ENCODE assay signal across 8 cellular contexts in the genomic region with DNA sequence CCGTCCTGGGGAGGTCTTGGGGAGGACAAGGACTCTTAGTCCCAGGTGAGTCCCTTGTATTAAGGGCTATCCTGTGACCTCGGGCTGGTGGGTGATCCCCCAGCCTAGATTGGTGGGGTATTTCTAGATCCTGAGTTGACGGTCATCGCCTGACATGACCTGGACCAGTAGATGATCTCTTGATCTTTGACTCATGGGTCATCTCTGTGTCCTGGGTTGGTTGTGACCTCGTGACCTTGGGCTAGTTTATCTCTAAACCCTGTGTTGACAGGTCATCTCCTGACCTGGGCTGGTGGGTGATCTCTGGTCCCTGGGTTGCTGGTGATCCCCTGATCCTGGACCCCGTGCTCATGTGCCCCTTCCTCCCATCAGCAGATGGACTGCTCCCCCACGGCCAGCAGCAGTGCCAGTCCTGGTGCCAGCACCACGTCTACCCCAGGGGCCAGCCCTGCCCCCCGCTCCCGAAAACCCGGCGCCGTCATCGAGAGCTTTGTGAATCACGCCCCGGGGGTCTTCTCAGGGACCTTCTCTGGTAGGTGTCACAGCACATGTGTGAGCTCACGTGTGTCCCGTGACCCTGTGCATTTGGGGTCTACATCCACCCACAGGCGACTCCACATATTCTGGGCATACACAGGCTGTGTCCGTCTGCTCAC. TPM values are rescaled to one million over a fixed set of nuclear protein-coding genes. Genes with fewer than 3 reads are reported as not detected.
DNase-seq lines count a peak whose midpoint lies in the region; ATAC-seq and TF ChIP-seq lines count a peak whose summit lies in the region.

No MANE protein-coding gene starts in this region.

- H3K36me3 ChIP-seq in esophagus muscularis mucosa (peaks cover 36 to 73% (median 65%) of the 10 kb centered on the region in 4 donors), parathyroid adenoma (ENCODE audit: control insufficient read depth, insufficient read depth, low read length) (no peaks in the 10 kb centered on the region)

- no peak for TF ChIP-seq POLR2A in esophagus muscularis mucosa (IDR thresholded peaks at IDR 0.05; ENCODE audit: low read depth)

- POLR2A ChIA-PET in RWPE1 (lab: Yijun Ruan, JAX; ENCODE audit: low non-redundant PET), result no interaction called here

- no peak for TF ChIP-seq EP300 in esophagus muscularis mucosa (IDR thresholded peaks at IDR 0.05)

- no peak overlapping the region for H3K4me2 ChIP-seq in parathyroid adenoma (ENCODE audit: low read length)

- no peak for ATAC-seq in GM19023 (IDR thresholded peaks at IDR 0.05; ENCODE audit: unreplicated experiment)
- ATAC-seq in GM21367 (IDR thresholded peaks at IDR 0.05; ENCODE audit: unreplicated experiment), result no peak

- peak overlapping the region; percentile 77 to 89 (median 82) for H3K4me3 ChIP-seq in esophagus muscularis mucosa
- no peak overlapping the region for H3K4me3 ChIP-seq in parathyroid adenoma (ENCODE audit: low read depth, low read length)

- DNase-seq in RWPE1 (ENCODE audit: low spot score) (no peak), esophagus muscularis mucosa (ENCODE audit: extremely low spot score) (no peak), AG08395 (ENCODE audit: low spot score) (no peak), HCEC 1CT (no peak)

- H3K9ac ChIP-seq in parathyroid adenoma, result no peak overlapping the region

- H3K27me3 ChIP-seq in esophagus muscularis mucosa (no peaks in the 10 kb centered on the region), parathyroid adenoma (ENCODE audit: control insufficient read depth, insufficient read depth, low read length) (no peaks in the 10 kb centered on the region)

- no peaks in the 10 kb centered on the region for H3K9me3 ChIP-seq in esophagus muscularis mucosa
- H3K9me3 ChIP-seq in parathyroid adenoma (ENCODE audit: control insufficient read depth, low read length), result no peaks in the 10 kb centered on the region

- no peak overlapping the region for H2AFZ ChIP-seq in parathyroid adenoma

- peak overlapping the region; percentile 96 for H3K27ac ChIP-seq in C4-2B
- peak overlapping the region; percentile 100 for H3K27ac ChIP-seq in RWPE1
- H3K27ac ChIP-seq in esophagus muscularis mucosa (replicated peaks in 1 of 4), result peak overlapping the region; percentile 99 to 100 (median 100)
- peak overlapping the region; percentile 29 for H3K27ac ChIP-seq in parathyroid adenoma

- intact Hi-C loops in esophagus muscularis mucosa (cut with DNase I), result no loop called here

- CTCF ChIA-PET in RWPE1 (lab: Yijun Ruan, JAX), result interaction anchor here (1.5 to 2.6 kb wide), 2 partner anchors 11 to 12 kb away, joined by 6 to 9 read pairs; no protein-coding TSS in a partner anchor

- H3K4me1 ChIP-seq in esophagus muscularis mucosa (peaks cover 67 to 94% (median 87%) of the 10 kb centered on the region in 4 donors), parathyroid adenoma (peaks cover 3% of the 10 kb centered on the region)

- peaks cover 7% of the 10 kb centered on the region for H3K79me2 ChIP-seq in parathyroid adenoma

- WGBS in esophagus muscularis mucosa, result 85% methylated on average over 16 of the region's 20 CpGs

- TF ChIP-seq CTCF in C4-2B (conservative IDR thresholded peaks at IDR 0.05) (no peak), RWPE1 (conservative IDR thresholded peaks at IDR 0.05; ENCODE audit: low read depth) (no peak), esophagus muscularis mucosa (IDR thresholded peaks at IDR 0.05) (no peak), parathyroid adenoma (IDR thresholded peaks at IDR 0.05) (no peak)

RNA-seq across cellular contexts. Expression of gene MIDN, which starts 6.3 kb away (rescaled TPM):
- total RNA-seq in esophagus muscularis mucosa, result 10 to 100 TPM; 20.3 to 72.2 (median 31.8) TPM

RNA-seq across cellular contexts. Expression of gene ATP5F1D, which starts 13.1 kb away (rescaled TPM):
- 100 to 1,000 TPM in 2 of 4 donors, 10 to 100 TPM in 2; 77.5 to 140 (median 109) TPM for total RNA-seq in esophagus muscularis mucosa

RNA-seq across cellular contexts. Expression of gene CIRBP, which starts 14.5 kb away (rescaled TPM):
- 100 to 1,000 TPM; 236 to 601 (median 429) TPM for total RNA-seq in esophagus muscularis mucosa

RNA-seq across cellular contexts. Expression of gene CBARP, which starts 16.9 kb away (rescaled TPM):
- 1 to 10 TPM in 1 of 4 donors, under 1 TPM in 2, not detected in 1; 0.58 to 1.0 (median 0.99) TPM for total RNA-seq in esophagus muscularis mucosa

RNA-seq across cellular contexts. Expression of gene FAM174C, which starts 20.7 kb away (rescaled TPM):
- 10 to 100 TPM; 24.9 to 58.9 (median 43.6) TPM for total RNA-seq in esophagus muscularis mucosa

Comparison
In these comparisons a context has a peak if more than half of its experiments do, and no peak if none do; other contexts are left out.
1. H3K27ac ChIP-seq: peak in every context shown above with its lines; median percentile 100 in RWPE1; 100 in esophagus muscularis mucosa; 96 in C4-2B; 29 in parathyroid adenoma.